In genomic region chr21:46317710-46318463, GRCh38 we compare ENCODE assay signal across 13 cellular contexts. TPM values are rescaled to one million over a fixed set of nuclear protein-coding genes. Genes with fewer than 3 reads are reported as not detected.
DNase-seq lines count a peak whose midpoint lies in the region; ATAC-seq and TF ChIP-seq lines count a peak whose summit lies in the region.
"Had no signal": no experiment of that assay in that cellular context is flagged by ENCODE, and none has a peak within 500 bp of the region (broad histone marks: within the 10 kb centered on the region; RNA-seq: fewer than 3 reads in every experiment).

No MANE protein-coding gene starts in this region.

- DNase-seq in DND-41 (no peak), NCI-H187 (lab: John Stamatoyannopoulos, UW) (peak; percentile 29 to 50), mesenchymal stem cell (no peak), ureter (ENCODE audit: low spot score) (no peak), tibial nerve (ENCODE audit: low spot score in 2 of 2) (no peak), chondrocyte (ENCODE audit: low spot score) (no peak), A172 (ENCODE audit: low spot score) (no peak)
- DNase-seq: activated T-cell treated with anti-CD3 and anti-CD28 coated beads, Interleukin-2, amount 50 U/mL, for 48 hours; naive thymus-derived CD8-positive, alpha-beta T cell; OCI-M1 had no signal

- H3K27ac ChIP-seq in DND-41 (ENCODE audit: low read length) (no peak overlapping the region), mesenchymal stem cell (ENCODE audit: low read length, poor library complexity, severe bottlenecking) (no peak overlapping the region), tibial nerve (no peak overlapping the region)
- H3K27ac ChIP-seq: BLaER1 treated with 17β-estradiol and CSF1 and Interleukin-3, amounts not matched to agents 10 nM and 100 nM had no signal

- H3K36me3 ChIP-seq in DND-41 (ENCODE audit: insufficient read depth, low read length) (peaks cover 96% of the 10 kb centered on the region), mesenchymal stem cell (ENCODE audit: control insufficient read depth in 1 of 2, insufficient read depth in 2 of 2, low read depth in 1 of 2, low read length in 2 of 2) (peaks cover 0 to 7% of the 10 kb centered on the region in 2 experiments), tibial nerve (peaks cover 0 to 16% (median 0%) of the 10 kb centered on the region in 3 donors)

- no peak overlapping the region for H3K18ac ChIP-seq in mesenchymal stem cell (ENCODE audit: low read depth in 1 of 2, low read length in 2 of 2)

- H2BK120ac ChIP-seq in mesenchymal stem cell (ENCODE audit: low read depth, low read length), result no peak overlapping the region

- 0 out of 2 replicates have a peak, but pooled peaks have one; percentile 17 for TF ChIP-seq POLR2A in Raji (IDR thresholded peaks at IDR 0.05; ENCODE audit: insufficient read depth, low read depth, low read length)
- TF ChIP-seq POLR2A in tibial nerve (IDR thresholded peaks at IDR 0.05), result no peak

- no peak overlapping the region for H2BK5ac ChIP-seq in mesenchymal stem cell (ENCODE audit: low read depth, low read length, poor library complexity, severe bottlenecking)

- H3K27ac Mint-ChIP-seq in chondrocyte (ENCODE audit: unreplicated experiment), result no peak overlapping the region

- H3K4me3 ChIP-seq in DND-41 (ENCODE audit: low read depth in 1 of 2, low read length in 2 of 2) (no peak overlapping the region), mesenchymal stem cell (ENCODE audit: insufficient read depth in 1 of 2, low read depth in 1 of 2, low read length in 2 of 2) (no peak overlapping the region), tibial nerve (no peak overlapping the region)
- H3K4me3 ChIP-seq: BLaER1 treated with 17β-estradiol and CSF1 and Interleukin-3, amounts not matched to agents 10 nM and 100 nM; smooth muscle cell had no signal

- H2BK15ac ChIP-seq in mesenchymal stem cell (ENCODE audit: low read depth, poor library complexity, severe bottlenecking), result no peak overlapping the region

- peak; percentile 6; the same call in 1 of the 3 replicates for ATAC-seq in DND-41 (ENCODE audit: insufficient read depth, low read depth)
- ATAC-seq: naive thymus-derived CD8-positive, alpha-beta T cell had no signal

- H3K79me2 ChIP-seq in DND-41 (ENCODE audit: insufficient read depth, low read length), result peaks cover 71% of the 10 kb centered on the region

- H4K91ac ChIP-seq in mesenchymal stem cell (ENCODE audit: low read length), result no peak overlapping the region

- no peak overlapping the region for H2BK12ac ChIP-seq in mesenchymal stem cell (ENCODE audit: low read length in 2 of 2)

- H4K20me1 ChIP-seq in DND-41 (ENCODE audit: insufficient read depth, low read length), result peaks cover 70% of the 10 kb centered on the region

- no peaks in the 10 kb centered on the region for H3K27me3 ChIP-seq in DND-41 (ENCODE audit: insufficient read depth, low read length, poor library complexity)
- no peaks in the 10 kb centered on the region for H3K27me3 ChIP-seq in mesenchymal stem cell (ENCODE audit: control insufficient read depth in 1 of 2, insufficient read depth in 1 of 2, low read length in 2 of 2)
- H3K27me3 ChIP-seq in tibial nerve, result no peaks in the 10 kb centered on the region
- H3K27me3 ChIP-seq: BLaER1 treated with 17β-estradiol and CSF1 and Interleukin-3, amounts not matched to agents 10 nM and 100 nM had no signal

- H2AFZ ChIP-seq in DND-41 (ENCODE audit: low read depth, low read length), result no peak overlapping the region
- H2AFZ ChIP-seq in mesenchymal stem cell (ENCODE audit: low read depth, low read length), result no peak overlapping the region

- no peak overlapping the region for H3K4ac ChIP-seq in mesenchymal stem cell (ENCODE audit: low read depth in 1 of 2, low read length in 2 of 2)

- H3K9me3 ChIP-seq in DND-41 (ENCODE audit: insufficient read depth, low read length, severe bottlenecking) (no peaks in the 10 kb centered on the region), mesenchymal stem cell (ENCODE audit: control insufficient read depth, low read length) (no peaks in the 10 kb centered on the region), tibial nerve (no peaks in the 10 kb centered on the region)

- H3K4me1 ChIP-seq in DND-41 (ENCODE audit: insufficient read depth, low read length) (peaks cover 36% of the 10 kb centered on the region), mesenchymal stem cell (ENCODE audit: control insufficient read depth, insufficient read depth, low read depth, low read length) (peaks cover 19% of the 10 kb centered on the region), tibial nerve (peaks cover 0 to 11% (median 6%) of the 10 kb centered on the region in 4 donors)

- WGBS in mesenchymal stem cell, result 75% methylated on average over 20 of the region's 20 CpGs
- 76 to 81% methylated on average over 18 to 19 of the region's 20 CpGs for WGBS in tibial nerve, 2 donors

- no peak overlapping the region for H3K4me3 Mint-ChIP-seq in chondrocyte (ENCODE audit: unreplicated experiment)
- H3K4me3 Mint-ChIP-seq: naive thymus-derived CD8-positive, alpha-beta T cell had no signal

- peaks cover 2% of the 10 kb centered on the region for H3K36me3 Mint-ChIP-seq in chondrocyte (ENCODE audit: low read depth)
- H3K36me3 Mint-ChIP-seq: naive thymus-derived CD8-positive, alpha-beta T cell had no signal

- H3K9ac ChIP-seq in DND-41 (ENCODE audit: low read depth, low read length) (no peak overlapping the region), mesenchymal stem cell (ENCODE audit: low read length) (no peak overlapping the region)

- H3K4me2 ChIP-seq in DND-41 (ENCODE audit: insufficient read depth, low read length) (no peak overlapping the region; the same call in 1 of the 2 replicates), mesenchymal stem cell (ENCODE audit: low read length, poor library complexity, severe bottlenecking) (no peak overlapping the region)
- H3K4me2 ChIP-seq: smooth muscle cell had no signal

- no peaks in the 10 kb centered on the region for H3K9me3 Mint-ChIP-seq in chondrocyte (ENCODE audit: low read depth)
- H3K9me3 Mint-ChIP-seq: naive thymus-derived CD8-positive, alpha-beta T cell had no signal

- H2AK5ac ChIP-seq in mesenchymal stem cell (ENCODE audit: low read length, severe bottlenecking), result no peak overlapping the region

- peaks cover 12% of the 10 kb centered on the region for H3K79me1 ChIP-seq in mesenchymal stem cell (replicated peaks; ENCODE audit: low read length, poor library complexity, severe bottlenecking)

- H3K23ac ChIP-seq in mesenchymal stem cell (ENCODE audit: low read length in 2 of 2), result no peak overlapping the region

- TF ChIP-seq EP300 in tibial nerve (IDR thresholded peaks at IDR 0.05), result no peak

- peaks cover 24% of the 10 kb centered on the region for H3K4me1 Mint-ChIP-seq in chondrocyte (ENCODE audit: low read depth)

- H3K27me3 Mint-ChIP-seq in chondrocyte (ENCODE audit: low read depth), result no peaks in the 10 kb centered on the region
- H3K27me3 Mint-ChIP-seq: naive thymus-derived CD8-positive, alpha-beta T cell had no signal

- H3K14ac ChIP-seq in mesenchymal stem cell (ENCODE audit: low read length in 2 of 2), result no peak overlapping the region

- H4K8ac ChIP-seq in mesenchymal stem cell (ENCODE audit: low read length), result peak overlapping the region; percentile 66

- no peak for TF ChIP-seq CTCF in DND-41 (IDR thresholded peaks at IDR 0.05; ENCODE audit: borderline replicate concordance, extremely low read depth, low read length, poor library complexity, severe bottlenecking)
- no peak for TF ChIP-seq CTCF in tibial nerve (IDR thresholded peaks at IDR 0.05)
- TF ChIP-seq CTCF in chondrocyte (IDR thresholded peaks at IDR 0.05), result no peak

RNA-seq across cellular contexts. Expression of gene C21orf58, which starts 5.8 kb away (rescaled TPM):
- 2.0 TPM for polyA plus RNA-seq in mesenchymal stem cell (2013, experiment 1 of 2)
- 1.7 TPM for polyA plus RNA-seq in mesenchymal stem cell (2013, experiment 2 of 2)
- total RNA-seq in ureter, result 2.2 TPM
- total RNA-seq in tibial nerve, result 10 to 100 TPM in 1 of 4 donors, 1 to 10 TPM in 3; 2.2 to 11.1 (median 3.0) TPM
- total RNA-seq in chondrocyte, result 5.0 to 13.9 TPM (median 5.6 TPM) in 3 replicates
- 7.8 and 8.9 TPM in 2 replicates for total RNA-seq in A172 (2014; rRNA removed; shearing (Covaris generic))

RNA-seq across cellular contexts. Expression of gene PCNT, which starts 6.1 kb away (rescaled TPM):
- polyA plus RNA-seq in mesenchymal stem cell (2013, experiment 1 of 2), result 6.7 TPM
- polyA plus RNA-seq in mesenchymal stem cell (2013, experiment 2 of 2), result 5.3 TPM
- total RNA-seq in ureter, result 28.5 TPM
- 10 to 100 TPM; 42.8 to 58.6 (median 45.9) TPM for total RNA-seq in tibial nerve
- 29.9 to 41.0 TPM (median 37.3 TPM) in 3 replicates for total RNA-seq in chondrocyte
- total RNA-seq in A172 (2014; rRNA removed; shearing (Covaris generic)), result 20.1 and 20.5 TPM in 2 replicates

RNA-seq across cellular contexts. Expression of gene YBEY, which starts 31.7 kb away (rescaled TPM):
- 14.6 TPM for polyA plus RNA-seq in mesenchymal stem cell (2013, experiment 1 of 2)
- 15.5 TPM for polyA plus RNA-seq in mesenchymal stem cell (2013, experiment 2 of 2)
- total RNA-seq in ureter, result 22.8 TPM
- total RNA-seq in tibial nerve, result 10 to 100 TPM in 3 of 4 donors, 1 to 10 TPM in 1; 6.7 to 20.1 (median 15.5) TPM
- total RNA-seq in chondrocyte, result 10.6 to 16.0 TPM (median 13.1 TPM) in 3 replicates
- 13.7 and 25.5 TPM in 2 replicates for total RNA-seq in A172 (2014; rRNA removed; shearing (Covaris generic))

RNA-seq across cellular contexts. Expression of gene MCM3AP, which starts 32.5 kb away (rescaled TPM):
- 33.7 TPM for polyA plus RNA-seq in mesenchymal stem cell (2013, experiment 1 of 2)
- 32.9 TPM for polyA plus RNA-seq in mesenchymal stem cell (2013, experiment 2 of 2)
- total RNA-seq in ureter (97.6 TPM), tibial nerve (100 to 1,000 TPM; 112 to 180 (median 146) TPM), chondrocyte (86.4 to 106 TPM (median 87.2 TPM) in 3 replicates)
- 57.6 and 61.7 TPM in 2 replicates for total RNA-seq in A172 (2014; rRNA removed; shearing (Covaris generic))

Comparison
In these comparisons a context has a peak if more than half of its experiments do, and no peak if none do; other contexts are left out.
1. DNase-seq: peak in NCI-H187 (2 of 2); none in DND-41 (single experiment), mesenchymal stem cell (single experiment), ureter (single experiment), tibial nerve (0 of 2), chondrocyte (single experiment) and A172 (single experiment).